1 cellular context compared by ENCODE assay signal in genomic region chr14:23559010-23559920, GRCh38.
TF ChIP-seq lines count a peak whose summit lies in the region.

No MANE protein-coding gene starts in this region.

TF ChIP-seq in HepG2, 621 proteins besides CTCF, POLR2A, EP300 and RAD21 (continued from another document):
- no peak for TF ChIP-seq DBP (CRISPR knock-in tag; IDR thresholded peaks at IDR 0.05; ENCODE audit: not compliant biosample characterization)
- no peak for TF ChIP-seq MAFK (conservative IDR thresholded peaks at IDR 0.05 in 1 of 2, IDR thresholded peaks at IDR 0.05 in 1 of 2; ENCODE audit: low read length in 2 of 2)
- no peak for TF ChIP-seq RFX1 (IDR thresholded peaks at IDR 0.05)
- TF ChIP-seq KDM5B (CRISPR knock-in tag; IDR thresholded peaks at IDR 0.05; ENCODE audit: borderline replicate concordance), result peak; percentile 78; the same call in 1 of the 2 replicates
- no peak for TF ChIP-seq KAT7 (CRISPR knock-in tag; IDR thresholded peaks at IDR 0.05; ENCODE audit: borderline replicate concordance)
- 0 out of 2 replicates have a peak, but pooled peaks have one; percentile 65 for TF ChIP-seq ZNF776 (CRISPR knock-in tag; IDR thresholded peaks at IDR 0.05)
- peak; percentile 80; the same call in 1 of the 2 replicates for TF ChIP-seq ZNF17 (CRISPR knock-in tag; IDR thresholded peaks at IDR 0.05)
- TF ChIP-seq ZNF232 (CRISPR knock-in tag; IDR thresholded peaks at IDR 0.05; ENCODE audit: borderline replicate concordance), result peak; percentile 35; the same call in 1 of the 2 replicates
- no peak for TF ChIP-seq SNAPC2 (CRISPR knock-in tag; IDR thresholded peaks at IDR 0.05)
- 0 out of 2 replicates have a peak, but pooled peaks have one; percentile 14 for TF ChIP-seq TIGD3 (CRISPR knock-in tag; IDR thresholded peaks at IDR 0.05; ENCODE audit: borderline replicate concordance)
- peak; percentile 96 for TF ChIP-seq XRCC5 (optimal IDR thresholded peaks at IDR 0.05; ENCODE audit: low read length)
- no peak for TF ChIP-seq NFATC3 (CRISPR knock-in tag; IDR thresholded peaks at IDR 0.05)
- no peak for TF ChIP-seq SRY (CRISPR knock-in tag; IDR thresholded peaks at IDR 0.05)
- no peak for TF ChIP-seq TSC22D2 (CRISPR knock-in tag; IDR thresholded peaks at IDR 0.05; ENCODE audit: borderline replicate concordance)
- TF ChIP-seq FOXA1 (IDR thresholded peaks at IDR 0.05), result no peak
- TF ChIP-seq FOXA1 (CRISPR knock-in tag; IDR thresholded peaks at IDR 0.05), result no peak
- no peak for TF ChIP-seq ZNF562 (CRISPR knock-in tag; IDR thresholded peaks at IDR 0.05; ENCODE audit: borderline replicate concordance)
- 0 out of 2 replicates have a peak, but pooled peaks have one; percentile 61 for TF ChIP-seq CHD4 (IDR thresholded peaks at IDR 0.05; ENCODE audit: borderline replicate concordance, low read length)
- no peak for TF ChIP-seq RNF219 (CRISPR knock-in tag; IDR thresholded peaks at IDR 0.05)
- no peak for TF ChIP-seq ZHX1 (CRISPR knock-in tag; IDR thresholded peaks at IDR 0.05; ENCODE audit: low read depth)
- peak; percentile 11; the same call in 1 of the 2 replicates for TF ChIP-seq ZNF572 (CRISPR knock-in tag; IDR thresholded peaks at IDR 0.05)
- TF ChIP-seq HOXA5 (CRISPR knock-in tag; IDR thresholded peaks at IDR 0.05), result no peak; the same call in 1 of the 2 replicates
- no peak; the same call in 1 of the 2 replicates for TF ChIP-seq ZNF383 (CRISPR knock-in tag; IDR thresholded peaks at IDR 0.05; ENCODE audit: borderline replicate concordance)
- TF ChIP-seq DNMT1 (CRISPR knock-in tag; IDR thresholded peaks at IDR 0.05), result no peak
- no peak for TF ChIP-seq SIX1 (CRISPR knock-in tag; IDR thresholded peaks at IDR 0.05; ENCODE audit: borderline replicate concordance)
- TF ChIP-seq ZNF687 (CRISPR knock-in tag; IDR thresholded peaks at IDR 0.05), result no peak
- TF ChIP-seq AGO2 (optimal IDR thresholded peaks at IDR 0.05; ENCODE audit: low read depth, low read length), result no peak
- no peak for TF ChIP-seq ZNF619 (CRISPR knock-in tag; IDR thresholded peaks at IDR 0.05)
- TF ChIP-seq MYPOP (CRISPR knock-in tag; IDR thresholded peaks at IDR 0.05), result no peak
- TF ChIP-seq ZNF614 (CRISPR knock-in tag; IDR thresholded peaks at IDR 0.05; ENCODE audit: borderline replicate concordance), result peak; percentile 20; the same call in 1 of the 2 replicates
- 0 out of 2 replicates have a peak, but pooled peaks have one; percentile 31 for TF ChIP-seq ZNF607 (CRISPR knock-in tag; IDR thresholded peaks at IDR 0.05; ENCODE audit: borderline replicate concordance)
- no peak for TF ChIP-seq SMAD1 (CRISPR knock-in tag; IDR thresholded peaks at IDR 0.05; ENCODE audit: borderline replicate concordance, low read depth)
- peak; percentile 66; the same call in 1 of the 2 replicates for TF ChIP-seq POLR2G (IDR thresholded peaks at IDR 0.05; ENCODE audit: low read depth, low read length)
- TF ChIP-seq CREB1 (IDR thresholded peaks at IDR 0.05), result no peak
- no peak for TF ChIP-seq CREB1 (CRISPR knock-in tag; IDR thresholded peaks at IDR 0.05)
- no peak for TF ChIP-seq PITX1 (CRISPR knock-in tag; IDR thresholded peaks at IDR 0.05)
- TF ChIP-seq GATAD2A (CRISPR knock-in tag; IDR thresholded peaks at IDR 0.05), result peak; percentile 28; the same call in 1 of the 2 replicates
- TF ChIP-seq CHD2 (IDR thresholded peaks at IDR 0.05; ENCODE audit: low read depth, low read length), result no peak
- no peak for TF ChIP-seq RBAK (CRISPR knock-in tag; IDR thresholded peaks at IDR 0.05)
- TF ChIP-seq TCF12 (IDR thresholded peaks at IDR 0.05), result no peak
- 0 out of 2 replicates have a peak, but pooled peaks have one; percentile 59 for TF ChIP-seq TCF12 (CRISPR knock-in tag; IDR thresholded peaks at IDR 0.05)
- TF ChIP-seq RBM39 (IDR thresholded peaks at IDR 0.05; ENCODE audit: low read depth, low read length, poor library complexity, severe bottlenecking), result peak; percentile 53
- TF ChIP-seq ZNF672 (CRISPR knock-in tag; IDR thresholded peaks at IDR 0.05), result no peak
- no peak for TF ChIP-seq ZMAT3 (CRISPR knock-in tag; conservative IDR thresholded peaks at IDR 0.05)
- 0 out of 2 replicates have a peak, but pooled peaks have one; percentile 28 for TF ChIP-seq ZNF12 (CRISPR knock-in tag; IDR thresholded peaks at IDR 0.05)
- TF ChIP-seq ZNF225 (CRISPR knock-in tag; IDR thresholded peaks at IDR 0.05), result peak; percentile 82; the same call in 1 of the 2 replicates
- no peak for TF ChIP-seq GTF3A (CRISPR knock-in tag; conservative IDR thresholded peaks at IDR 0.05)
- TF ChIP-seq ZNF354B (CRISPR knock-in tag; IDR thresholded peaks at IDR 0.05), result no peak
- TF ChIP-seq BORCS8-MEF2B (CRISPR knock-in tag; IDR thresholded peaks at IDR 0.05), result no peak
- no peak for TF ChIP-seq ZFP36L1 (CRISPR knock-in tag; IDR thresholded peaks at IDR 0.05)
- no peak for TF ChIP-seq MAFG (CRISPR knock-in tag; IDR thresholded peaks at IDR 0.05)
- no peak for TF ChIP-seq NR2F1 (CRISPR knock-in tag; IDR thresholded peaks at IDR 0.05)
